Comparison of ENCODE assay signal across 16 cellular contexts in the genomic region with DNA sequence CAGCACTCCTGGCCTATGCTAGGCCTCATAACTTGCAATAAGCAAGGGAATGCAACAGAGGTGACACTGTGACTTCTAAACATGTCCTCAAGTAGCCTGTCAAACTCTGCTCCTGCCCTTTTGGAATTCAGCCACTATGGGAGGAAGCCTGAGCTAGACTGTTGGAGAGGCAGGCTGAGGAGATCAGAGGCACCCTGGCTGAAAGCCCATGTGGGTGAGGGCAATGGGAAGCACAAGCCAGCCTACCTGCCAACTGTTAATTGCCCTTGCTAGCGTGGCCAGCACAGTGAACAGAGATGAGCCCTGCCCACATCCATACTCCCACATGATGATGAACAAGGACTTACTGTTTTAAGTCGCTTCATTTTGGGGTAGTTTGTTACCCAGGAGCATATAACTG. TPM values are rescaled to one million over a fixed set of nuclear protein-coding genes. Genes with fewer than 3 reads are reported as not detected.
DNase-seq lines count a peak whose midpoint lies in the region; ATAC-seq and TF ChIP-seq lines count a peak whose summit lies in the region.
"Had no signal": no experiment of that assay in that cellular context is flagged by ENCODE, and none has a peak within 500 bp of the region (broad histone marks: within the 10 kb centered on the region; RNA-seq: fewer than 3 reads in every experiment).

No MANE protein-coding gene starts in this region.

- H3K4me1 ChIP-seq in mucosa of descending colon (ENCODE audit: low read depth) (peaks cover 30% of the 10 kb centered on the region), upper lobe of right lung (peaks cover 63% of the 10 kb centered on the region)

- intact Hi-C loops in mucosa of descending colon (cut with DNase I, micrococcal nuclease) (no loop called here), upper lobe of right lung (cut with DNase I) (no loop called here)

- H3K9me3 Mint-ChIP-seq in activated T-cell treated with anti-CD3 and anti-CD28 coated beads, Interleukin-2, amount 50 U/mL, for 72 hours, result no peaks in the 10 kb centered on the region
- no peaks in the 10 kb centered on the region for H3K9me3 Mint-ChIP-seq in chondrocyte (ENCODE audit: low read depth)
- H3K9me3 Mint-ChIP-seq: activated B cell treated with CpG ODN at 0.5 μM for 24 hours; activated T-helper 1 cell treated with anti-CD3 and anti-CD28 coated beads, Interleukin-12 subunit alpha, Interleukin-12 subunit beta, Interleukin-2, Interleukin-4 antibody, amounts not matched to agents 30 ng/mL and 10 ng/mL and 1 ng/mL, durations not matched to agents 14 hours and 24 hours and 36 hours had no signal

- no peak for TF ChIP-seq CTCF in chondrocyte (IDR thresholded peaks at IDR 0.05)
- no peak for TF ChIP-seq CTCF in mucosa of descending colon (IDR thresholded peaks at IDR 0.05)
- no peak for TF ChIP-seq CTCF in upper lobe of right lung (IDR thresholded peaks at IDR 0.05)

- no peaks in the 10 kb centered on the region for H3K36me3 ChIP-seq in mucosa of descending colon (ENCODE audit: low read depth)
- peaks cover 10% of the 10 kb centered on the region for H3K36me3 ChIP-seq in upper lobe of right lung

- peaks cover 76% of the 10 kb centered on the region for H3K4me1 Mint-ChIP-seq in activated T-cell treated with anti-CD3 and anti-CD28 coated beads, Interleukin-2, amount 50 U/mL, for 72 hours (ENCODE audit: low read depth)
- H3K4me1 Mint-ChIP-seq in chondrocyte (ENCODE audit: low read depth), result peaks cover 62% of the 10 kb centered on the region

- CTCF ChIA-PET in HEK293T (lab: Yijun Ruan, JAX), result no interaction called here

- H3K27me3 ChIP-seq in upper lobe of right lung, result no peaks in the 10 kb centered on the region
- H3K27me3 ChIP-seq: esophagus squamous epithelium, tibial nerve had no signal

- no peak for ATAC-seq in activated T-cell treated with anti-CD3 and anti-CD28 coated beads, Interleukin-2, amount 50 U/mL, for 72 hours (replicated peaks in 1 of 2)
- ATAC-seq in mucosa of descending colon, result peak; percentile 96
- ATAC-seq in upper lobe of right lung, result peak; percentile 70
- no peak for ATAC-seq in GM18868 (IDR thresholded peaks at IDR 0.05; ENCODE audit: unreplicated experiment)
- no peak for ATAC-seq in GM21390 (IDR thresholded peaks at IDR 0.05; ENCODE audit: unreplicated experiment)

- no peaks in the 10 kb centered on the region for H3K27me3 Mint-ChIP-seq in activated T-cell treated with anti-CD3 and anti-CD28 coated beads, Interleukin-2, amount 50 U/mL, for 72 hours (ENCODE audit: low read depth)
- no peaks in the 10 kb centered on the region for H3K27me3 Mint-ChIP-seq in chondrocyte (ENCODE audit: low read depth)
- H3K27me3 Mint-ChIP-seq: activated B cell treated with CpG ODN at 0.5 μM for 24 hours had no signal

- POLR2A ChIA-PET in HEK293T (lab: Yijun Ruan, JAX), result no interaction called here

- no peak overlapping the region for H3K4me3 ChIP-seq in mucosa of descending colon
- no peak overlapping the region for H3K4me3 ChIP-seq in upper lobe of right lung
- H3K4me3 ChIP-seq: esophagus squamous epithelium, skin epidermis, tibial nerve had no signal

- H3K4me3 Mint-ChIP-seq in activated T-cell treated with anti-CD3 and anti-CD28 coated beads, Interleukin-2, amount 50 U/mL, for 72 hours, result no peak overlapping the region
- H3K4me3 Mint-ChIP-seq in chondrocyte (ENCODE audit: unreplicated experiment), result no peak overlapping the region
- H3K4me3 Mint-ChIP-seq: activated T-helper 1 cell treated with anti-CD3 and anti-CD28 coated beads, Interleukin-12 subunit alpha, Interleukin-12 subunit beta, Interleukin-2, Interleukin-4 antibody, amounts not matched to agents 30 ng/mL and 10 ng/mL and 1 ng/mL, durations not matched to agents 14 hours and 24 hours and 36 hours had no signal

- peaks cover 12 to 36% of the 10 kb centered on the region in 2 donors for H3K36me3 Mint-ChIP-seq in activated T-cell treated with anti-CD3 and anti-CD28 coated beads, Interleukin-2, amount 50 U/mL, for 72 hours (ENCODE audit: insufficient read depth in 2 of 2)
- H3K36me3 Mint-ChIP-seq in chondrocyte (ENCODE audit: low read depth), result peaks cover 7% of the 10 kb centered on the region

- H3K9me3 ChIP-seq in mucosa of descending colon, result no peaks in the 10 kb centered on the region
- H3K9me3 ChIP-seq in upper lobe of right lung, result no peaks in the 10 kb centered on the region
- H3K9me3 ChIP-seq: esophagus squamous epithelium, tibial nerve had no signal

- peak overlapping the region; percentile 18 for H3K27ac Mint-ChIP-seq in activated T-cell treated with anti-CD3 and anti-CD28 coated beads, Interleukin-2, amount 50 U/mL, for 72 hours
- H3K27ac Mint-ChIP-seq in chondrocyte (ENCODE audit: unreplicated experiment), result no peak overlapping the region
- H3K27ac Mint-ChIP-seq: activated B cell treated with CpG ODN at 0.5 μM for 24 hours had no signal

- DNase-seq in activated T-cell treated with anti-CD3 and anti-CD28 coated beads, Interleukin-2, amount 50 U/mL, for 72 hours, result no peak
- no peak for DNase-seq in activated T-cell treated with anti-CD3 and anti-CD28 coated beads, Interleukin-2, amount 50 U/mL, for 48 hours
- DNase-seq in chondrocyte (ENCODE audit: low spot score) (peak; percentile 18), mucosa of descending colon (peak; percentile 71 to 86 (median 76)), upper lobe of right lung (peak; percentile 70), HEK293T (ENCODE audit: extremely low spot score) (no peak)
- DNase-seq: activated B cell treated with CpG ODN at 0.5 μM for 24 hours; esophagus squamous epithelium; NCI-H1105 treated with DMSO at 0.1 percent for 48 hours; NK-92 treated with Interleukin-12 subunit alpha and Interleukin-12 subunit beta, amount 100 ng/mL, for 24 hours had no signal

- no peak overlapping the region for H3K27ac ChIP-seq in upper lobe of right lung
- H3K27ac ChIP-seq: esophagus squamous epithelium, tibial nerve had no signal

TF ChIP-seq in HEK293T, 16 proteins besides CTCF, POLR2A, EP300 and RAD21:
- TF ChIP-seq CTBP1 (IDR thresholded peaks at IDR 0.05; ENCODE audit: borderline replicate concordance) (no peak), ELF4 (IDR thresholded peaks at IDR 0.05) (no peak), LEF1 (IDR thresholded peaks at IDR 0.05; ENCODE audit: borderline replicate concordance) (no peak), HDGF (IDR thresholded peaks at IDR 0.05; ENCODE audit: borderline replicate concordance) (no peak)

RNA-seq across cellular contexts. Expression of gene GNB1, which starts 17.7 kb away (rescaled TPM):
- 100 to 1,000 TPM; 350 to 418 TPM for total RNA-seq in activated T-cell treated with anti-CD3 and anti-CD28 coated beads, Interleukin-2, amount 50 U/mL, for 72 hours
- total RNA-seq in chondrocyte (419 to 543 TPM (median 538 TPM) in 3 replicates), mucosa of descending colon (100 to 1,000 TPM; 314 to 329 (median 318) TPM), upper lobe of right lung (328 TPM)

RNA-seq across cellular contexts. Expression of gene CALML6, which starts 41.9 kb away (rescaled TPM):
- total RNA-seq in activated T-cell treated with anti-CD3 and anti-CD28 coated beads, Interleukin-2, amount 50 U/mL, for 72 hours, result 1 to 10 TPM; 1.8 TPM
- total RNA-seq in chondrocyte (2.1 to 2.3 TPM (median 2.1 TPM) in 3 replicates), mucosa of descending colon (1 to 10 TPM in 1 of 3 donors, under 1 TPM in 2; 0.32 to 1.2 (median 0.43) TPM), upper lobe of right lung (0.90 TPM)
- total RNA-seq: H4 had no signal

RNA-seq across cellular contexts. Expression of gene TMEM52, which starts 45.9 kb away (rescaled TPM):
- total RNA-seq in activated T-cell treated with anti-CD3 and anti-CD28 coated beads, Interleukin-2, amount 50 U/mL, for 72 hours, result 1 to 10 TPM in 1 of 2 donors, under 1 TPM in 1; 0.88 to 1.0 TPM
- 0.67 to 0.90 TPM (median 0.68 TPM) in 3 replicates for total RNA-seq in chondrocyte
- 1 to 10 TPM; 1.8 to 4.0 (median 3.0) TPM for total RNA-seq in mucosa of descending colon
- 1.5 TPM for total RNA-seq in upper lobe of right lung

Comparison
In these comparisons a context has a peak if more than half of its experiments do, and no peak if none do; other contexts are left out.
1. ATAC-seq: peak in mucosa of descending colon (single experiment) and upper lobe of right lung (single experiment); none in activated T-cell treated with anti-CD3 and anti-CD28 coated beads, Interleukin-2, amount 50 U/mL, for 72 hours (0 of 2), GM18868 (single experiment) and GM21390 (single experiment).
2. DNase-seq: peak in chondrocyte (single experiment), mucosa of descending colon (3 of 3) and upper lobe of right lung (single experiment); none in activated T-cell treated with anti-CD3 and anti-CD28 coated beads, Interleukin-2, amount 50 U/mL, for 72 hours (0 of 2), activated T-cell treated with anti-CD3 and anti-CD28 coated beads, Interleukin-2, amount 50 U/mL, for 48 hours (0 of 2) and HEK293T (single experiment).